15 cellular contexts compared by ENCODE assay signal in genomic region chr2:182541268-182541667, GRCh38.
DNase-seq lines count a peak whose midpoint lies in the region; ATAC-seq, FAIRE-seq and TF ChIP-seq lines count a peak whose summit lies in the region.
"Had no signal": no experiment of that assay in that cellular context is flagged by ENCODE, and none has a peak within 500 bp of the region (broad histone marks: within the 10 kb centered on the region; RNA-seq: fewer than 3 reads in every experiment).

No MANE protein-coding gene starts in this region.

- H3K27me3 ChIP-seq in GM12878 (replicated peaks in 1 of 2; ENCODE audit: control insufficient read depth in 2 of 2, insufficient read depth in 2 of 2, low read length in 1 of 2) (no peaks in the 10 kb centered on the region), PC-9 (ENCODE audit: insufficient read depth, low read depth) (no peaks in the 10 kb centered on the region)
- H3K27me3 ChIP-seq: body of pancreas, MG63 had no signal

- TF ChIP-seq CTCF in GM12878 (IDR thresholded peaks at IDR 0.05 in 2 of 3, conservative IDR thresholded peaks at IDR 0.05 in 1 of 3; ENCODE audit: control insufficient read depth in 2 of 3, extremely low read depth in 1 of 3, insufficient read depth in 1 of 3, low read depth in 3 of 3, low read length in 3 of 3) (no peak), GM13976 (IDR thresholded peaks at IDR 0.05; ENCODE audit: borderline replicate concordance, control extremely low read depth, extremely low read depth, insufficient read depth, missing control alignments) (no peak), PC-9 (conservative IDR thresholded peaks at IDR 0.05) (no peak)

- H3K27ac ChIP-seq in GM12878 (ENCODE audit: control insufficient read depth, insufficient read depth) (no peak overlapping the region), PC-9 (no peak overlapping the region)
- H3K27ac ChIP-seq: body of pancreas, VCaP had no signal

- no peaks in the 10 kb centered on the region for H3K79me2 ChIP-seq in GM12878 (ENCODE audit: control insufficient read depth, insufficient read depth, low read length)
- no peaks in the 10 kb centered on the region for H3K79me2 ChIP-seq in PC-9 (ENCODE audit: low read depth)

- no peaks in the 10 kb centered on the region for H4K20me1 ChIP-seq in GM12878 (ENCODE audit: control insufficient read depth, insufficient read depth)
- no peaks in the 10 kb centered on the region for H4K20me1 ChIP-seq in PC-9 (ENCODE audit: insufficient read depth)

- peak; percentile 75 for ATAC-seq in GM18873 (IDR thresholded peaks at IDR 0.05; ENCODE audit: low FRiP score, unreplicated experiment)
- ATAC-seq in GM21576 (IDR thresholded peaks at IDR 0.05; ENCODE audit: unreplicated experiment), result peak; percentile 79
- ATAC-seq in HG03139 (IDR thresholded peaks at IDR 0.05; ENCODE audit: unreplicated experiment), result peak; percentile 81
- ATAC-seq in GM12878, result peak; percentile 66
- ATAC-seq: activated T-cell treated with anti-CD3 and anti-CD28 coated beads, Interleukin-2, amount 50 U/mL, for 4 hours; body of pancreas; left ventricle myocardium superior had no signal

- DNase-seq in GM12878 (ENCODE audit: low read depth, low spot score) (no peak), HUDEP-2 (lab: John Stamatoyannopoulos, UW; ENCODE audit: unreplicated experiment in 76 of 76) (no peak), NCI-H524 (lab: John Stamatoyannopoulos, UW) (no peak), GM13976 (ENCODE audit: low spot score) (no peak), PC-9 (no peak)
- DNase-seq: activated T-cell treated with anti-CD3 and anti-CD28 coated beads, Interleukin-2, amount 50 U/mL, for 4 hours; body of pancreas; COR-L47; endodermal cell; left ventricle myocardium superior; MG63 had no signal

- H3F3A ChIP-seq in PC-9 (ENCODE audit: insufficient read depth, low read depth), result no peaks in the 10 kb centered on the region

- no peak for FAIRE-seq in GM12878 (lab: Jason Lieb, UNC)

- H3K36me3 ChIP-seq in GM12878 (ENCODE audit: control insufficient read depth in 2 of 2, insufficient read depth in 2 of 2, low read length in 1 of 2) (no peaks in the 10 kb centered on the region), PC-9 (ENCODE audit: low read depth) (no peaks in the 10 kb centered on the region)
- H3K36me3 ChIP-seq: MG63 had no signal

- TF ChIP-seq EP300 in GM12878 (IDR thresholded peaks at IDR 0.05; ENCODE audit: borderline replicate concordance in 1 of 2, control insufficient read depth in 1 of 2, low read depth in 2 of 2, low read length in 2 of 2), result no peak

- H3K9me2 ChIP-seq in PC-9 (ENCODE audit: insufficient read depth), result no peaks in the 10 kb centered on the region

- H3K9ac ChIP-seq in GM12878 (ENCODE audit: control insufficient read depth, insufficient read depth, low read length), result no peak overlapping the region

- H3K4me3 ChIP-seq in GM12878 (no peak overlapping the region), PC-9 (no peak overlapping the region)
- H3K4me3 ChIP-seq: body of pancreas, MG63 had no signal

- H2AFZ ChIP-seq in GM12878 (ENCODE audit: control insufficient read depth, low read depth, low read length), result no peak overlapping the region
- no peak overlapping the region for H2AFZ ChIP-seq in PC-9

- BruUV-seq in GM12878 (replicated peaks; lab: Mats Ljungman, UMichigan), result no TSS peak
- no TSS peak for BruUV-seq in PC-9 (replicated peaks; lab: Mats Ljungman, UMichigan)

- H3K4me1 ChIP-seq in GM12878 (ENCODE audit: control insufficient read depth, insufficient read depth, low read length) (no peaks in the 10 kb centered on the region; the same call in 1 of the 2 replicates), PC-9 (replicated peaks; ENCODE audit: insufficient read depth) (no peaks in the 10 kb centered on the region)
- H3K4me1 ChIP-seq: body of pancreas had no signal

- SMC1A ChIA-PET in GM12878 (lab: Charles Lee; ENCODE audit: uncharacterized antibody, unreplicated experiment), result interaction anchor here (1.6 kb wide), 1 partner anchor 10 kb away, joined by 3 read pairs; no protein-coding TSS in a partner anchor

- intact Hi-C loops in GM12878 (cut with micrococcal nuclease; ENCODE audit: unreplicated experiment), result no loop called here
- intact Hi-C loops in PC-9 (cut with micrococcal nuclease; ENCODE audit: unreplicated experiment), result no loop called here

- no peak for TF ChIP-seq POLR2A in GM12878 (IDR thresholded peaks at IDR 0.05; ENCODE audit: low read depth, low read length)

- H3K4me2 ChIP-seq in GM12878 (ENCODE audit: control insufficient read depth, insufficient read depth) (no peak overlapping the region), PC-9 (no peak overlapping the region)

- CTCF ChIA-PET in GM12878 (lab: Yijun Ruan, JAX) (interaction anchor here (1.4 kb wide), 1 partner anchor 37 kb away, joined by 4 read pairs; no protein-coding TSS in a partner anchor), PC-9 (lab: Charles Lee) (no interaction called here)

- RAD21 ChIA-PET in GM12878 (lab: Charles Lee; ENCODE audit: unreplicated experiment), result no interaction called here

- H3K9me3 ChIP-seq in GM12878 (replicated peaks; ENCODE audit: control insufficient read depth, insufficient read depth, low read length), result no peaks in the 10 kb centered on the region
- no peaks in the 10 kb centered on the region for H3K9me3 ChIP-seq in PC-9 (ENCODE audit: insufficient read depth, low read depth)
- H3K9me3 ChIP-seq: body of pancreas, MG63 had no signal

- in situ Hi-C loops in GM12878 (cut with MboI), result no loop called here
- in situ Hi-C loops in GM13976 (cut with MboI; ENCODE audit: low sequenced_read_pairs, unreplicated experiment), result no loop called here

- no peak for TF ChIP-seq RAD21 in GM12878 (IDR thresholded peaks at IDR 0.05; ENCODE audit: insufficient read depth, low read depth, low read length)

- POLR2A ChIA-PET in GM12878 (lab: Charles Lee) (no interaction called here), PC-9 (lab: Charles Lee; ENCODE audit: unreplicated experiment) (no interaction called here)

TF ChIP-seq in GM12878, 131 proteins besides CTCF, POLR2A, EP300 and RAD21:
- TF ChIP-seq RUNX3 (IDR thresholded peaks at IDR 0.05; ENCODE audit: low read length), result peak; percentile 21; the same call in 1 of the 2 replicates
- TF ChIP-seq JUNB (IDR thresholded peaks at IDR 0.05), result no peak
- no peak for TF ChIP-seq ATF7 (IDR thresholded peaks at IDR 0.05; ENCODE audit: low read depth)
- TF ChIP-seq NKRF (conservative IDR thresholded peaks at IDR 0.05), result no peak
- TF ChIP-seq HDAC2 (IDR thresholded peaks at IDR 0.05), result no peak
